In the genomic region with DNA sequence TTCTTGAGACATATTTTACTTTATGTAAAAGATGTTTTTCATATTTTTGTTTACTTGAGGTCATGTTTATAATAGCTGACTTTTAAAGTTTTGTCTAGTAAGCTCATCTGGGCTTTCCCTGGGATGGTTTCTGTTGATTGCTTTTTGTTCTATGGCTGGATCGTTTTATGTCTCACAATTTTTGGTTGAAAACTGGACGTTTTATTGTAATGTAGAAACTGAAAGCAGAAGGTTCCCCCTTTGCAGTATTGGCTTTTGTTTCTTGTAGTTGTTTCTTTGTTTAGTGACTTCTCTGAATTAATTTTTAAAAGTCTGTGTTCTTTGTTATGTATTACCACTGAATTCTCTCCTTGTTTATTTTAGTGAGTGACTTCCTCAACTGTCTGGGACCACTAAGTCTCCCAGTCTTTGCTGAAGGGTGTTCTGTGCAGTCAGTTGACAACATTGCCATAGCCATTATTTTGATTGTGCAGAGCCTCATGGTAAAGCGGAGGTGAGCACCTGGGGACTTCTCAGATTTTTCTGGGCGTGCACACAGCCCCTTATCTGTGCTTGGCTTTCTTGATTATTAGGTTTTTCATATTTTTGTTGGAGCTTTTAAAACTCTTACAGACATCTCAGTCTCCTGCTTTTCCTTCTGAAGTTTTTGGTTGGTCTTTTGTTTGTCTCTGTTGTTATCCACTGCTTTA, we compare ENCODE assay signal across 10 cellular contexts. TPM values are rescaled to one million over a fixed set of nuclear protein-coding genes. Genes with fewer than 3 reads are reported as not detected.
DNase-seq lines count a peak whose midpoint lies in the region; ATAC-seq and TF ChIP-seq lines count a peak whose summit lies in the region.
"Had no signal": no experiment of that assay in that cellular context is flagged by ENCODE, and none has a peak within 500 bp of the region (broad histone marks: within the 10 kb centered on the region; RNA-seq: fewer than 3 reads in every experiment).

No MANE protein-coding gene starts in this region.

- no peak for TF ChIP-seq CTCF in CD4-positive, alpha-beta T cell (IDR thresholded peaks at IDR 0.05)
- no peak for TF ChIP-seq CTCF in foreskin keratinocyte (conservative IDR thresholded peaks at IDR 0.05)

- no peaks in the 10 kb centered on the region for H3K9me3 ChIP-seq in CD4-positive, alpha-beta T cell (ENCODE audit: control insufficient read depth, low read length)

- intact Hi-C loops in CD4-positive, alpha-beta T cell (cut with DNase I, micrococcal nuclease) = no loop called here

- POLR2A ChIA-PET in CD4-positive, alpha-beta T cell (lab: Charles Lee) = no interaction called here

- H3K36me3 Mint-ChIP-seq in CD4-positive, alpha-beta T cell (ENCODE audit: low read depth) = peaks cover 15% of the 10 kb centered on the region

- peaks cover 6% of the 10 kb centered on the region for H3K4me1 ChIP-seq in foreskin keratinocyte

- CTCF ChIA-PET in CD4-positive, alpha-beta T cell (lab: Charles Lee) = interaction anchor here (0.9 to 1.3 kb wide), 2 partner anchors 19 to 31 kb away, joined by 3 read pairs; partner anchors contain the start of gene KDM6A

- H3K4me1 Mint-ChIP-seq in CD4-positive, alpha-beta T cell (ENCODE audit: low read depth) = peaks cover 72% of the 10 kb centered on the region

- H3K9me3 Mint-ChIP-seq in CD4-positive, alpha-beta T cell = peaks cover 3% of the 10 kb centered on the region

- no peaks in the 10 kb centered on the region for H3K27me3 Mint-ChIP-seq in CD4-positive, alpha-beta T cell

- no peaks in the 10 kb centered on the region for H3K27me3 ChIP-seq in CD4-positive, alpha-beta T cell (ENCODE audit: control insufficient read depth, insufficient read depth, low read length)
- H3K27me3 ChIP-seq in foreskin keratinocyte = no peaks in the 10 kb centered on the region

- no peak for DNase-seq in CD4-positive, alpha-beta T cell
- DNase-seq in OCI-M1 (lab: John Stamatoyannopoulos, UW) = peak; percentile 31
- DNase-seq in foreskin keratinocyte = no peak
- DNase-seq in glomerular visceral epithelial cell (ENCODE audit: extremely low spot score) = no peak
- DNase-seq in NCI-H1436 treated with DMSO at 0.1 percent for 48 hours (lab: John Stamatoyannopoulos, UW) = no peak
- DNase-seq: aorta, right cardiac atrium had no signal

- no peak overlapping the region for H3K27ac ChIP-seq in CD4-positive, alpha-beta T cell (ENCODE audit: low read depth, low read length)
- peak overlapping the region; percentile 32 for H3K27ac ChIP-seq in foreskin keratinocyte

- peak overlapping the region; percentile 30 for H3K4me3 Mint-ChIP-seq in CD4-positive, alpha-beta T cell

- H3K27ac Mint-ChIP-seq in CD4-positive, alpha-beta T cell = peak overlapping the region; percentile 17

- ATAC-seq in CD4-positive, alpha-beta T cell (ENCODE audit: poor library complexity) = no peak
- ATAC-seq in GM21381 (IDR thresholded peaks at IDR 0.05; ENCODE audit: unreplicated experiment) (peak; percentile 32), foreskin keratinocyte (no peak), GM21447 (IDR thresholded peaks at IDR 0.05; ENCODE audit: unreplicated experiment) (no peak), HG03175 (IDR thresholded peaks at IDR 0.05; ENCODE audit: unreplicated experiment) (no peak)
- ATAC-seq: right cardiac atrium had no signal

RNA-seq across cellular contexts. Expression of gene KDM6A, which starts 31.0 kb away (rescaled TPM):
- total RNA-seq in CD4-positive, alpha-beta T cell = 10 to 100 TPM; 59.6 to 63.9 TPM
- total RNA-seq in foreskin keratinocyte = 31.2 and 32.3 TPM in 2 replicates
- 8.9 and 10.0 TPM in 2 replicates for polyA plus RNA-seq in foreskin keratinocyte
